In genomic region chr15:90620379-90621134, GRCh38 we compare ENCODE assay signal across 8 cellular contexts.
A peak's percentile ranks its signal among the peaks of the same experiment; 100 is the strongest.
DNase-seq lines count a peak whose midpoint lies in the region; ATAC-seq and TF ChIP-seq lines count a peak whose summit lies in the region.

No MANE protein-coding gene starts in this region.

- H3K4me3 ChIP-seq in OCI-LY3 (ENCODE audit: low read length) (peak overlapping the region; percentile 65), MG63 (no peak overlapping the region)

- peak; percentile 75 for DNase-seq in GM10266 (ENCODE audit: extremely low spot score)
- peak; percentile 24 for DNase-seq in central memory CD4-positive, alpha-beta T cell
- DNase-seq in NCI-H2107 treated with DMSO at 0.1 percent for 48 hours (lab: John Stamatoyannopoulos, UW; ENCODE audit: unreplicated experiment) = no peak
- no peak for DNase-seq in globus pallidus (ENCODE audit: low spot score)
- no peak for DNase-seq in MG63

- no peaks in the 10 kb centered on the region for H4K20me1 ChIP-seq in OCI-LY3 (ENCODE audit: insufficient read depth, low read length)

- peak overlapping the region; percentile 64 for H3K27ac ChIP-seq in OCI-LY3 (ENCODE audit: low read length)

- H3K9me3 ChIP-seq in OCI-LY3 (ENCODE audit: insufficient read depth, low read length) (no peaks in the 10 kb centered on the region), MG63 (no peaks in the 10 kb centered on the region)

- H3K36me3 ChIP-seq in OCI-LY3 (replicated peaks; ENCODE audit: low read depth, low read length) = peaks cover 4% of the 10 kb centered on the region
- H3K36me3 ChIP-seq in MG63 = peaks cover 14% of the 10 kb centered on the region; the same call in 1 of the 2 replicates

- peak overlapping the region; percentile 48; the same call in 1 of the 2 replicates for H3K9ac ChIP-seq in OCI-LY3 (ENCODE audit: low read length)

- H3K27me3 ChIP-seq in OCI-LY3 (ENCODE audit: low read depth, low read length) = no peaks in the 10 kb centered on the region
- no peaks in the 10 kb centered on the region for H3K27me3 ChIP-seq in MG63

- peaks cover 34% of the 10 kb centered on the region for H3K4me1 ChIP-seq in OCI-LY3 (ENCODE audit: low read length)

- ATAC-seq in GM21825 (IDR thresholded peaks at IDR 0.05; ENCODE audit: unreplicated experiment) (peak; percentile 80), GM19452 (IDR thresholded peaks at IDR 0.05; ENCODE audit: unreplicated experiment) (no peak)

- TF ChIP-seq CTCF in GM10266 (IDR thresholded peaks at IDR 0.05; ENCODE audit: control insufficient read depth, insufficient read depth, low read depth, missing control alignments) (no peak), OCI-LY3 (IDR thresholded peaks at IDR 0.05; ENCODE audit: low read depth, low read length) (no peak)

- peak overlapping the region; percentile 89 for H3K4me2 ChIP-seq in OCI-LY3 (ENCODE audit: low read length)

- H2AFZ ChIP-seq in OCI-LY3 (ENCODE audit: low read depth, low read length) = 0 out of 2 replicates have a peak overlapping the region, but pooled peaks have one; percentile 10

- H3K79me2 ChIP-seq in OCI-LY3 (ENCODE audit: low read length) = no peaks in the 10 kb centered on the region

Comparison
In these comparisons a context has a peak if more than half of its experiments do, and no peak if none do; other contexts are left out.
1. DNase-seq: peak in GM10266 (single experiment) and central memory CD4-positive, alpha-beta T cell (single experiment); none in NCI-H2107 treated with DMSO at 0.1 percent for 48 hours (single experiment), globus pallidus (single experiment) and MG63 (single experiment).